20 cellular contexts compared by ENCODE assay signal in the genomic region with DNA sequence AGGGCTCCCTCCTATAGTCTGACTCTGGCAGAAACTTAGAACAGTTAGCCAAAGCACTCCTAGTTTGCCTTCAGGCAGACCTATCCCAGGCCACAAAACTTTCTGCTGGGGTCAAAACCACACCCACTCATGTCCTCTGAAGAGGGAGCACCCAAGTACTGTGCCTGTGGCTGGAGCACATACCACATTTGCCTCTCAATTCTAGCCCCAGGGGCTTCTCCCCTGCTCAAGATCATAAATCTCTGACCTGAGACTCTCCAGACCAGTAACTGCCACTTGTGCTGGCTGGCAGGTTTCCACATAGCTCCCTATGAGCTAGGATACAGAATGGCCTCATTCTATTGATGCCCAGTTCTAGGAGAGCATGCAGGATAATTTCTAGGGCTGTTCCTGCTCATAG.
DNase-seq lines count a peak whose midpoint lies in the region; ATAC-seq, FAIRE-seq and TF ChIP-seq lines count a peak whose summit lies in the region.
"Had no signal": no experiment of that assay in that cellular context is flagged by ENCODE, and none has a peak within 500 bp of the region (broad histone marks: within the 10 kb centered on the region; RNA-seq: fewer than 3 reads in every experiment).

No MANE protein-coding gene starts in this region.

- no peaks in the 10 kb centered on the region for H3K4me1 ChIP-seq in BE2C
- H3K4me1 ChIP-seq: BLaER1, Caco-2, HAP-1 had no signal

- no peak for FAIRE-seq in HTR-8/SVneo (lab: Jason Lieb, UNC)
- FAIRE-seq: GM12891, GM18507, H54 had no signal

- no peaks in the 10 kb centered on the region for H3K36me3 ChIP-seq in BE2C
- H3K36me3 ChIP-seq: BLaER1, HAP-1 had no signal

- H3K27me3 ChIP-seq in BE2C, result no peaks in the 10 kb centered on the region
- H3K27me3 ChIP-seq: BLaER1 had no signal

- DNase-seq in BE2C (peak; percentile 21), HTR-8/SVneo (ENCODE audit: insufficient read length, low spot score) (peak; percentile 4), sciatic nerve (ENCODE audit: low spot score) (no peak), NCI-H128 (lab: John Stamatoyannopoulos, UW; ENCODE audit: unreplicated experiment) (no peak), mesenteric fat pad (ENCODE audit: low spot score) (no peak)
- DNase-seq: Caco-2; CD4-positive, CD25-positive, alpha-beta regulatory T cell; DMS53; DMS79 treated with DMSO at 0.1 percent for 48 hours; GF-D8; GOT3; HFFc6 had no signal

- H3K9me3 ChIP-seq in BE2C, result no peaks in the 10 kb centered on the region
- H3K9me3 ChIP-seq: BLaER1, Caco-2, HAP-1 had no signal

- H3K4me3 ChIP-seq in BE2C (ENCODE audit: low read depth, low read length), result no peak overlapping the region
- H3K4me3 ChIP-seq: BLaER1, HAP-1 had no signal

- intact Hi-C loops in sciatic nerve (cut with DNase I), result no loop called here

- ATAC-seq in esophagus mucosa (peak; percentile 22), sciatic nerve (peak; percentile 13), GM21515 (IDR thresholded peaks at IDR 0.05; ENCODE audit: unreplicated experiment) (no peak)
- ATAC-seq: CD8-positive, alpha-beta T cell had no signal

- no peak for TF ChIP-seq CTCF in BE2C (IDR thresholded peaks at IDR 0.05; ENCODE audit: low read depth, low read length)

Comparison
In these comparisons a context has a peak if more than half of its experiments do, and no peak if none do; other contexts are left out.
1. DNase-seq: peak in BE2C (single experiment) and HTR-8/SVneo (single experiment); none in sciatic nerve (single experiment), NCI-H128 (single experiment) and mesenteric fat pad (single experiment).